ENCODE assay signal across 36 cellular contexts in genomic region chr1:109056064-109056463, GRCh38. TPM values are rescaled to one million over a fixed set of nuclear protein-coding genes. Genes with fewer than 3 reads are reported as not detected.
DNase-seq lines count a peak whose midpoint lies in the region; ATAC-seq, FAIRE-seq and TF ChIP-seq lines count a peak whose summit lies in the region.
"Had no signal": no experiment of that assay in that cellular context is flagged by ENCODE, and none has a peak within 500 bp of the region (broad histone marks: within the 10 kb centered on the region; RNA-seq: fewer than 3 reads in every experiment).

No MANE protein-coding gene starts in this region.

- dilution Hi-C loops in endothelial cell of umbilical vein (cut with MboI; ENCODE audit: extremely low pct_ligation_motif_present, low sequenced_read_pairs), result no loop called here

- H3K79me2 ChIP-seq in endothelial cell of umbilical vein (ENCODE audit: control insufficient read depth, insufficient read depth, low read length) (no peaks in the 10 kb centered on the region), smooth muscle cell (ENCODE audit: low read depth) (no peaks in the 10 kb centered on the region)

- H3K4me2 ChIP-seq in endothelial cell of umbilical vein (ENCODE audit: insufficient read depth, low read length) (no peak overlapping the region), smooth muscle cell (no peak overlapping the region)
- H3K4me2 ChIP-seq: A549; BLaER1; BLaER1 treated with 17β-estradiol and CSF1 and Interleukin-3, amounts not matched to agents 10 nM and 100 nM had no signal

- peak; percentile 21 for FAIRE-seq in endothelial cell of umbilical vein (lab: Jason Lieb, UNC)
- FAIRE-seq: A204.1, A549, D721Med had no signal

- H3K4me3 ChIP-seq in HEK293 (ENCODE audit: low read depth, low read length) (no peak overlapping the region), endothelial cell of umbilical vein (replicated peaks in 1 of 3; ENCODE audit: insufficient read depth in 1 of 3, low read depth in 1 of 3, low read length in 3 of 3) (no peak overlapping the region), smooth muscle cell (no peak overlapping the region), lower leg skin (ENCODE audit: low read depth, poor library complexity, severe bottlenecking) (no peak overlapping the region)
- H3K4me3 ChIP-seq: A549; BLaER1; BLaER1 treated with 17β-estradiol and CSF1 and Interleukin-3, amounts not matched to agents 10 nM and 100 nM had no signal

- H3K27ac ChIP-seq in HEK293 (ENCODE audit: extremely low read depth, low read depth, low read length) (no peak overlapping the region), endothelial cell of umbilical vein (ENCODE audit: insufficient read depth, low read depth, low read length) (no peak overlapping the region), smooth muscle cell (ENCODE audit: low read depth) (no peak overlapping the region)
- H3K27ac ChIP-seq: 22Rv1; A549; BLaER1; BLaER1 treated with 17β-estradiol and CSF1 and Interleukin-3, amounts not matched to agents 10 nM and 100 nM; C4-2B had no signal

- H3F3A ChIP-seq in smooth muscle cell (ENCODE audit: low read depth), result no peaks in the 10 kb centered on the region

- H4K20me1 ChIP-seq in endothelial cell of umbilical vein (replicated peaks; ENCODE audit: control insufficient read depth, extremely low read depth, insufficient read depth, low read length), result no peaks in the 10 kb centered on the region
- H4K20me1 ChIP-seq in smooth muscle cell (ENCODE audit: low read depth), result no peaks in the 10 kb centered on the region
- H4K20me1 ChIP-seq: BLaER1; BLaER1 treated with 17β-estradiol and CSF1 and Interleukin-3, amounts not matched to agents 10 nM and 100 nM had no signal

- H3K36me3 ChIP-seq in HEK293 (ENCODE audit: control insufficient read depth in 2 of 2, insufficient read depth in 1 of 2, low read length in 2 of 2), result no peaks in the 10 kb centered on the region
- no peaks in the 10 kb centered on the region for H3K36me3 ChIP-seq in endothelial cell of umbilical vein (ENCODE audit: control insufficient read depth in 2 of 2, extremely low read depth in 1 of 2, insufficient read depth in 2 of 2, low read length in 2 of 2)
- H3K36me3 ChIP-seq in smooth muscle cell (ENCODE audit: low read depth), result no peaks in the 10 kb centered on the region
- H3K36me3 ChIP-seq: BE2C, BLaER1 had no signal

- H3K4me1 ChIP-seq in HEK293 (ENCODE audit: control insufficient read depth, insufficient read depth, low read length) (no peaks in the 10 kb centered on the region), endothelial cell of umbilical vein (ENCODE audit: control insufficient read depth, extremely low read depth, insufficient read depth, low read length) (no peaks in the 10 kb centered on the region), smooth muscle cell (ENCODE audit: low read depth) (no peaks in the 10 kb centered on the region)
- H3K4me1 ChIP-seq: A549; BE2C; BLaER1; BLaER1 treated with 17β-estradiol and CSF1 and Interleukin-3, amounts not matched to agents 10 nM and 100 nM; Caco-2 had no signal

- intact Hi-C loops in endothelial cell of umbilical vein (cut with micrococcal nuclease), result no loop called here
- intact Hi-C loops in lower leg skin (cut with DNase I; ENCODE audit: low total_unique reads), result no loop called here

- TF ChIP-seq POLR2A in endothelial cell of umbilical vein (IDR thresholded peaks at IDR 0.05; ENCODE audit: low read depth, low read length), result no peak
- no peak for TF ChIP-seq POLR2A in lower leg skin (IDR thresholded peaks at IDR 0.05)

- ATAC-seq in esophagus mucosa, result peak; percentile 79
- no peak for ATAC-seq in GM21390 (IDR thresholded peaks at IDR 0.05; ENCODE audit: unreplicated experiment)
- ATAC-seq: A549; CD8-positive, alpha-beta T cell had no signal

- TF ChIP-seq CTCF in HEK293 (tag by site-specific recombination; IDR thresholded peaks at IDR 0.05), result no peak
- TF ChIP-seq CTCF in endothelial cell of umbilical vein (IDR thresholded peaks at IDR 0.05; ENCODE audit: extremely low read depth in 1 of 2, insufficient read depth in 1 of 2, low read depth in 1 of 2, low read length in 2 of 2), result no peak
- no peak for TF ChIP-seq CTCF in smooth muscle cell (IDR thresholded peaks at IDR 0.05; ENCODE audit: borderline replicate concordance, insufficient read depth, poor library complexity, severe bottlenecking)
- no peak for TF ChIP-seq CTCF in lower leg skin (IDR thresholded peaks at IDR 0.05)

- H2AFZ ChIP-seq in endothelial cell of umbilical vein (ENCODE audit: low read depth, low read length) (no peak overlapping the region), smooth muscle cell (ENCODE audit: low read depth) (no peak overlapping the region)

- no TSS peak for BruUV-seq in endothelial cell of umbilical vein (replicated peaks; lab: Mats Ljungman, UMichigan)

- DNase-seq in endothelial cell of umbilical vein (ENCODE audit: low read depth, low spot score) (no peak), mesenteric fat pad (ENCODE audit: low spot score) (peak; percentile 26), smooth muscle cell (lab: John Stamatoyannopoulos, UW; ENCODE audit: unreplicated experiment) (no peak), lower leg skin (ENCODE audit: low spot score in 2 of 2) (no peak), retina (no peak)
- DNase-seq: 8988T; ACHN; AML-193; BE2C; C1 segment of cervical spinal cord; Caco-2; Calu3; CD4-positive, alpha-beta memory T cell; CD4-positive, alpha-beta T cell; CD4-positive, CD25-positive, alpha-beta regulatory T cell; CD8-positive, alpha-beta memory T cell; CD8-positive, alpha-beta T cell; COR-L47; DMS 273 treated with DMSO at 0.1 percent for 48 hours; DMS153; DMS53; DMS79; DMS79 treated with DMSO at 0.1 percent for 48 hours; DND-41; EL had no signal

- POLR2A ChIA-PET in HEK293 (lab: Yijun Ruan, JAX) (no interaction called here), endothelial cell of umbilical vein (lab: Charles Lee) (no interaction called here)

- 94% methylated on average over 3 of the region's 3 CpGs for WGBS in smooth muscle cell (ENCODE audit: low lambda C conversion rate)
- 54 to 61% methylated on average over 3 of the region's 3 CpGs for WGBS in lower leg skin, 2 donors

- H3K27me3 ChIP-seq in endothelial cell of umbilical vein (ENCODE audit: control insufficient read depth in 2 of 2, insufficient read depth in 2 of 2, low read length in 2 of 2), result no peaks in the 10 kb centered on the region
- H3K27me3 ChIP-seq in smooth muscle cell (ENCODE audit: low read depth), result no peaks in the 10 kb centered on the region
- H3K27me3 ChIP-seq: BE2C; BLaER1; BLaER1 treated with 17β-estradiol and CSF1 and Interleukin-3, amounts not matched to agents 10 nM and 100 nM had no signal

- CTCF ChIA-PET in HEK293 (lab: Yijun Ruan, JAX) (interaction anchor here (0.7 to 0.8 kb wide), 2 partner anchors 35 to 51 kb away, joined by 3 read pairs; no protein-coding TSS in a partner anchor), endothelial cell of umbilical vein (lab: Charles Lee) (no interaction called here)

- H3K9me1 ChIP-seq in endothelial cell of umbilical vein (replicated peaks; ENCODE audit: control insufficient read depth, extremely low read depth, insufficient read depth, low read length), result no peaks in the 10 kb centered on the region

- no peak overlapping the region for H3K9ac ChIP-seq in endothelial cell of umbilical vein (replicated peaks; ENCODE audit: extremely low read depth, insufficient read depth, low read length)
- H3K9ac ChIP-seq in smooth muscle cell (ENCODE audit: low read depth), result no peak overlapping the region
- H3K9ac ChIP-seq: BLaER1; BLaER1 treated with 17β-estradiol and CSF1 and Interleukin-3, amounts not matched to agents 10 nM and 100 nM had no signal

- H3K9me3 ChIP-seq in HEK293 (ENCODE audit: control insufficient read depth, insufficient read depth, low read depth, low read length) (no peaks in the 10 kb centered on the region), endothelial cell of umbilical vein (replicated peaks; ENCODE audit: control insufficient read depth, insufficient read depth, low read length) (no peaks in the 10 kb centered on the region), smooth muscle cell (replicated peaks; ENCODE audit: low read depth) (no peaks in the 10 kb centered on the region)
- H3K9me3 ChIP-seq: A549, BE2C, Caco-2 had no signal

RNA-seq across cellular contexts. Expression of gene WDR47, which starts 14.2 kb away (rescaled TPM):
- total RNA-seq in endothelial cell of umbilical vein (18.2 and 19.0 TPM in 2 replicates), esophagus mucosa (20.9 TPM), mesenteric fat pad (14.6 TPM), smooth muscle cell (14.9 and 16.0 TPM in 2 replicates), lower leg skin (10 to 100 TPM; 44.3 to 75.3 (median 49.0) TPM)
- polyA plus RNA-seq in endothelial cell of umbilical vein (7.5 and 9.1 TPM in 2 replicates), smooth muscle cell (5.8 and 8.5 TPM in 2 replicates)
- 8.8 and 9.4 TPM in 2 replicates for polyA plus RNA-seq in endothelial cell of umbilical vein (2011; cell fraction: cytosol; rRNA removed)
- 25.5 and 32.0 TPM in 2 replicates for polyA plus RNA-seq in endothelial cell of umbilical vein (2011; cell fraction: nucleus; rRNA removed)
- polyA plus RNA-seq in endothelial cell of umbilical vein (2012), result 15.0 and 15.4 TPM in 2 replicates
- 16.8 and 19.7 TPM in 2 replicates for polyA minus RNA-seq in endothelial cell of umbilical vein
- polyA minus RNA-seq in endothelial cell of umbilical vein (2011; cell fraction: cytosol; rRNA and poly(A)+ RNA removed), result 9.1 TPM
- 17.6 and 19.8 TPM in 2 replicates for polyA minus RNA-seq in endothelial cell of umbilical vein (2011; cell fraction: nucleus; rRNA and poly(A)+ RNA removed)

RNA-seq across cellular contexts. Expression of gene TAF13, which starts 19.7 kb away (rescaled TPM):
- total RNA-seq in endothelial cell of umbilical vein (42.3 and 54.9 TPM in 2 replicates), esophagus mucosa (47.7 TPM), mesenteric fat pad (71.2 TPM), smooth muscle cell (110 and 165 TPM in 2 replicates), lower leg skin (10 to 100 TPM; 22.2 to 28.9 (median 23.9) TPM)
- polyA plus RNA-seq in endothelial cell of umbilical vein (9.6 and 14.8 TPM in 2 replicates), smooth muscle cell (30.1 and 30.3 TPM in 2 replicates)
- polyA plus RNA-seq in endothelial cell of umbilical vein (2011; cell fraction: cytosol; rRNA removed), result 21.4 and 22.6 TPM in 2 replicates
- polyA plus RNA-seq in endothelial cell of umbilical vein (2011; cell fraction: nucleus; rRNA removed), result 7.2 and 14.3 TPM in 2 replicates
- 49.4 and 85.8 TPM in 2 replicates for polyA plus RNA-seq in endothelial cell of umbilical vein (2012)
- polyA minus RNA-seq in endothelial cell of umbilical vein, result 15.8 and 19.6 TPM in 2 replicates
- polyA minus RNA-seq in endothelial cell of umbilical vein (2011; cell fraction: cytosol; rRNA and poly(A)+ RNA removed), result 25.0 TPM
- 8.0 and 11.2 TPM in 2 replicates for polyA minus RNA-seq in endothelial cell of umbilical vein (2011; cell fraction: nucleus; rRNA and poly(A)+ RNA removed)

RNA-seq across cellular contexts. Expression of gene TMEM167B, which starts 34.5 kb away (rescaled TPM):
- total RNA-seq in endothelial cell of umbilical vein (19.9 and 21.1 TPM in 2 replicates), esophagus mucosa (28.9 TPM), mesenteric fat pad (41.0 TPM), smooth muscle cell (31.6 and 45.8 TPM in 2 replicates), lower leg skin (10 to 100 TPM; 24.8 to 52.3 (median 34.3) TPM)
- polyA plus RNA-seq in endothelial cell of umbilical vein (6.2 and 6.7 TPM in 2 replicates), smooth muscle cell (22.4 and 24.2 TPM in 2 replicates)
- 12.4 and 12.6 TPM in 2 replicates for polyA plus RNA-seq in endothelial cell of umbilical vein (2011; cell fraction: cytosol; rRNA removed)
- polyA plus RNA-seq in endothelial cell of umbilical vein (2011; cell fraction: nucleus; rRNA removed), result 7.4 TPM in 2 replicates
- polyA plus RNA-seq in endothelial cell of umbilical vein (2012), result 24.1 and 25.6 TPM in 2 replicates
- 9.5 and 11.3 TPM in 2 replicates for polyA minus RNA-seq in endothelial cell of umbilical vein
- 6.6 TPM for polyA minus RNA-seq in endothelial cell of umbilical vein (2011; cell fraction: cytosol; rRNA and poly(A)+ RNA removed)
- 6.6 and 7.4 TPM in 2 replicates for polyA minus RNA-seq in endothelial cell of umbilical vein (2011; cell fraction: nucleus; rRNA and poly(A)+ RNA removed)

RNA-seq across cellular contexts. Expression of gene ELAPOR1, which starts 57.9 kb away (rescaled TPM):
- total RNA-seq in endothelial cell of umbilical vein, result 1.0 and 1.1 TPM in 2 replicates
- 0.92 and 1.1 TPM in 2 replicates for polyA plus RNA-seq in endothelial cell of umbilical vein
- polyA plus RNA-seq in endothelial cell of umbilical vein (2011; cell fraction: cytosol; rRNA removed), result 1.0 and 1.1 TPM in 2 replicates
- polyA plus RNA-seq in endothelial cell of umbilical vein (2011; cell fraction: nucleus; rRNA removed), result 1.3 TPM in 2 replicates
- polyA plus RNA-seq in endothelial cell of umbilical vein (2012), result 0.48 and 1.3 TPM in 2 replicates
- polyA minus RNA-seq in endothelial cell of umbilical vein, result 0.97 and 1.1 TPM in 2 replicates
- 1.6 TPM for polyA minus RNA-seq in endothelial cell of umbilical vein (2011; cell fraction: cytosol; rRNA and poly(A)+ RNA removed)
- polyA minus RNA-seq in endothelial cell of umbilical vein (2011; cell fraction: nucleus; rRNA and poly(A)+ RNA removed), result 0.87 and 1.3 TPM in 2 replicates
- total RNA-seq in esophagus mucosa, result 1.9 TPM
- 0.26 TPM for total RNA-seq in mesenteric fat pad
- 3.5 and 4.8 TPM in 2 replicates for total RNA-seq in smooth muscle cell
- 2.6 and 3.5 TPM in 2 replicates for polyA plus RNA-seq in smooth muscle cell
- 10 to 100 TPM; 16.4 to 60.0 (median 33.9) TPM for total RNA-seq in lower leg skin
- polyA plus RNA-seq: CD14-positive monocyte had no signal
